Comparison of ENCODE assay signal across 8 cellular contexts in genomic region chr11:65593518-65594414, GRCh38. TPM values are rescaled to one million over a fixed set of nuclear protein-coding genes. Genes with fewer than 3 reads are reported as not detected.
A peak's percentile ranks its signal among the peaks of the same experiment; 100 is the strongest.
DNase-seq lines count a peak whose midpoint lies in the region.

No MANE protein-coding gene starts in this region.

- in situ Hi-C loops in G401 (cut with HindIII; ENCODE audit: low sequenced_read_pairs), result no loop called here

- DNase-seq in G401 (ENCODE audit: low spot score) (peak; percentile 58), NAMALWA (ENCODE audit: low spot score) (peak; percentile 63), amygdala (lab: John Stamatoyannopoulos, UW) (peak in 50 of 56 donors; percentile 10 to 84 (median 70)), hippocampal formation (lab: John Stamatoyannopoulos, UW) (peak; percentile 60 to 76), NCI-H1694 (lab: John Stamatoyannopoulos, UW) (no peak), NCI-H2196 treated with DMSO at 0.1 percent for 48 hours (lab: John Stamatoyannopoulos, UW; ENCODE audit: unreplicated experiment) (no peak), HT-29 (ENCODE audit: low spot score) (no peak)
- DNase-seq in stimulated activated CD8-positive, alpha-beta memory T cell treated with anti-CD3 and anti-CD28 coated beads, Interleukin-4, amount 100 ng/mL, for 48 hours, result peak; percentile 74

RNA-seq across cellular contexts. Expression of gene KCNK7, which starts 1.8 kb away (rescaled TPM):
- total RNA-seq in G401 (2014; rRNA removed; shearing (Covaris generic)), result 0.12 TPM in 1 of 2 replicates, not detected in the other
- 1.2 and 2.5 TPM in 2 replicates for total RNA-seq in HT-29 (2014; rRNA removed; shearing (Covaris generic))

RNA-seq across cellular contexts. Expression of gene EHBP1L1, which starts 17.9 kb away (rescaled TPM):
- total RNA-seq in G401 (2014; rRNA removed; shearing (Covaris generic)), result 8.7 and 16.5 TPM in 2 replicates
- 125 and 149 TPM in 2 replicates for total RNA-seq in HT-29 (2014; rRNA removed; shearing (Covaris generic))

RNA-seq across cellular contexts. Expression of gene MAP3K11, which starts 20.3 kb away (rescaled TPM):
- total RNA-seq in G401 (2014; rRNA removed; shearing (Covaris generic)), result 32.6 and 34.3 TPM in 2 replicates
- 129 and 134 TPM in 2 replicates for total RNA-seq in HT-29 (2014; rRNA removed; shearing (Covaris generic))

RNA-seq across cellular contexts. Expression of gene FAM89B, which starts 21.4 kb away (rescaled TPM):
- total RNA-seq in G401 (2014; rRNA removed; shearing (Covaris generic)), result 28.1 and 58.6 TPM in 2 replicates
- total RNA-seq in HT-29 (2014; rRNA removed; shearing (Covaris generic)), result 122 and 127 TPM in 2 replicates

RNA-seq across cellular contexts. Expression of gene PCNX3, which starts 21.8 kb away (rescaled TPM):
- 27.4 and 29.0 TPM in 2 replicates for total RNA-seq in G401 (2014; rRNA removed; shearing (Covaris generic))
- 87.6 and 102 TPM in 2 replicates for total RNA-seq in HT-29 (2014; rRNA removed; shearing (Covaris generic))

Comparison
In these comparisons a context has a peak if more than half of its experiments do, and no peak if none do; other contexts are left out.
1. DNase-seq: peak in G401 (single experiment), NAMALWA (single experiment), amygdala (50 of 56), hippocampal formation (2 of 2) and stimulated activated CD8-positive, alpha-beta memory T cell treated with anti-CD3 and anti-CD28 coated beads, Interleukin-4, amount 100 ng/mL, for 48 hours (single experiment); none in NCI-H1694 (single experiment), NCI-H2196 treated with DMSO at 0.1 percent for 48 hours (single experiment) and HT-29 (single experiment).